Comparison of ENCODE assay signal across 16 cellular contexts in genomic region chr16:79307214-79307613, GRCh38.
DNase-seq lines count a peak whose midpoint lies in the region; ATAC-seq and TF ChIP-seq lines count a peak whose summit lies in the region.
"Had no signal": no experiment of that assay in that cellular context is flagged by ENCODE, and none has a peak within 500 bp of the region (broad histone marks: within the 10 kb centered on the region; RNA-seq: fewer than 3 reads in every experiment).

No MANE protein-coding gene starts in this region.

- H3K9me2 ChIP-seq in Karpas-422 (replicated peaks; ENCODE audit: insufficient read depth, low read length): no peaks in the 10 kb centered on the region

- intact Hi-C loops in lower lobe of right lung (cut with DNase I): no loop called here
- intact Hi-C loops in testis (cut with DNase I; ENCODE audit: low total_unique reads): no loop called here

- TF ChIP-seq EP300 in gastroesophageal sphincter (IDR thresholded peaks at IDR 0.05): no peak

- H3K4me3 ChIP-seq in gastroesophageal sphincter (no peak overlapping the region), lower lobe of right lung (no peak overlapping the region), testis (no peak overlapping the region), Karpas-422 (ENCODE audit: low read length) (no peak overlapping the region)
- H3K4me3 ChIP-seq: thoracic aorta had no signal

- TF ChIP-seq CTCF in gastroesophageal sphincter (IDR thresholded peaks at IDR 0.05): no peak
- TF ChIP-seq CTCF in lower lobe of right lung (IDR thresholded peaks at IDR 0.05): no peak
- TF ChIP-seq CTCF in testis (IDR thresholded peaks at IDR 0.05): no peak

- TF ChIP-seq POLR2A in gastroesophageal sphincter (IDR thresholded peaks at IDR 0.05): no peak
- TF ChIP-seq POLR2A in testis (IDR thresholded peaks at IDR 0.05): no peak
- no peak for TF ChIP-seq POLR2A in erythroblast (IDR thresholded peaks at IDR 0.05; ENCODE audit: low read length)

- H3K79me2 ChIP-seq in Karpas-422 (ENCODE audit: low read length): no peaks in the 10 kb centered on the region

- no peaks in the 10 kb centered on the region for H4K20me1 ChIP-seq in Karpas-422 (ENCODE audit: insufficient read depth, low read depth, low read length)

- H3K4me1 ChIP-seq in gastroesophageal sphincter (no peaks in the 10 kb centered on the region), lower lobe of right lung (no peaks in the 10 kb centered on the region), testis (no peaks in the 10 kb centered on the region), Karpas-422 (ENCODE audit: low read length) (no peaks in the 10 kb centered on the region)

- H3K36me3 ChIP-seq in gastroesophageal sphincter: no peaks in the 10 kb centered on the region
- no peaks in the 10 kb centered on the region for H3K36me3 ChIP-seq in lower lobe of right lung
- no peaks in the 10 kb centered on the region for H3K36me3 ChIP-seq in testis (ENCODE audit: low read depth, missing control alignments)
- H3K36me3 ChIP-seq in Karpas-422 (ENCODE audit: insufficient read depth, low read length): no peaks in the 10 kb centered on the region
- H3K36me3 ChIP-seq: thoracic aorta had no signal

- H3K27ac ChIP-seq in gastroesophageal sphincter (no peak overlapping the region), lower lobe of right lung (no peak overlapping the region), testis (no peak overlapping the region), Karpas-422 (ENCODE audit: low read length) (no peak overlapping the region)
- H3K27ac ChIP-seq: thoracic aorta, VCaP had no signal

- no peak overlapping the region for H3K9ac ChIP-seq in Karpas-422 (ENCODE audit: low read length)

- no peak overlapping the region for H2AFZ ChIP-seq in Karpas-422 (ENCODE audit: low read length)

- ATAC-seq in gastroesophageal sphincter: peak; percentile 69
- peak; percentile 65 to 81 for ATAC-seq in lower lobe of right lung
- ATAC-seq: activated naive CD8-positive, alpha-beta T cell treated with anti-CD3 and anti-CD28 coated beads, Interleukin-2, amount 50 U/mL, for 24 hours; activated T-cell treated with anti-CD3 and anti-CD28 coated beads, Interleukin-2, amount 50 U/mL, for 72 hours had no signal

- WGBS in gastroesophageal sphincter (ENCODE audit: low coverage in 1 of 2), 2 donors: 83 to 90% methylated on average over 2 to 8 of the region's 10 CpGs
- 82 to 96% methylated on average over 9 to 10 of the region's 10 CpGs for WGBS in testis, 2 donors

- H3K4me2 ChIP-seq in Karpas-422 (ENCODE audit: low read depth, low read length, poor library complexity, severe bottlenecking): no peak overlapping the region

- DNase-seq in NOMO-1 treated with dmso at 0.1 percent for 144 hours (lab: John Stamatoyannopoulos, UW; ENCODE audit: unreplicated experiment): peak; percentile 62
- DNase-seq in lower lobe of right lung: peak; percentile 77
- DNase-seq in testis: peak; percentile 28
- DNase-seq in Karpas-422: no peak
- no peak for DNase-seq in OCI-M1 (lab: John Stamatoyannopoulos, UW)
- DNase-seq in activated CD8-positive, alpha-beta memory T cell treated with anti-CD3 and anti-CD28 coated beads for 24 hours: no peak
- no peak for DNase-seq in erythroblast (lab: John Stamatoyannopoulos, UW)
- DNase-seq: activated CD4-positive, alpha-beta memory T cell treated with anti-CD3 and anti-CD28 coated beads for 36 hours; activated naive CD8-positive, alpha-beta T cell treated with anti-CD3 and anti-CD28 coated beads, Interleukin-2, amount 50 U/mL, for 24 hours; activated T-cell treated with anti-CD3 and anti-CD28 coated beads, Interleukin-2, amount 50 U/mL, for 72 hours; endodermal cell; NCI-H187; NCI-H526 had no signal

- H3K9me3 ChIP-seq in gastroesophageal sphincter: no peaks in the 10 kb centered on the region
- H3K9me3 ChIP-seq in lower lobe of right lung: no peaks in the 10 kb centered on the region
- no peaks in the 10 kb centered on the region for H3K9me3 ChIP-seq in testis
- no peaks in the 10 kb centered on the region for H3K9me3 ChIP-seq in Karpas-422 (ENCODE audit: low read length)
- H3K9me3 ChIP-seq: thoracic aorta had no signal

- H3K27me3 ChIP-seq in gastroesophageal sphincter: peaks cover 5% of the 10 kb centered on the region
- H3K27me3 ChIP-seq in lower lobe of right lung (ENCODE audit: low read depth): no peaks in the 10 kb centered on the region
- no peaks in the 10 kb centered on the region for H3K27me3 ChIP-seq in testis
- 0 out of 2 replicates have a peak, but pooled peaks cover 2% of the 10 kb centered on the region for H3K27me3 ChIP-seq in Karpas-422 (ENCODE audit: low read length)

Comparison
In these comparisons a context has a peak if more than half of its experiments do, and no peak if none do; other contexts are left out.
1. DNase-seq: peak in NOMO-1 treated with dmso at 0.1 percent for 144 hours (single experiment), lower lobe of right lung (single experiment) and testis (single experiment); none in Karpas-422 (single experiment), OCI-M1 (single experiment), activated CD8-positive, alpha-beta memory T cell treated with anti-CD3 and anti-CD28 coated beads for 24 hours (single experiment) and erythroblast (0 of 2).